ENCODE assay signal across 18 cellular contexts in the genomic region with DNA sequence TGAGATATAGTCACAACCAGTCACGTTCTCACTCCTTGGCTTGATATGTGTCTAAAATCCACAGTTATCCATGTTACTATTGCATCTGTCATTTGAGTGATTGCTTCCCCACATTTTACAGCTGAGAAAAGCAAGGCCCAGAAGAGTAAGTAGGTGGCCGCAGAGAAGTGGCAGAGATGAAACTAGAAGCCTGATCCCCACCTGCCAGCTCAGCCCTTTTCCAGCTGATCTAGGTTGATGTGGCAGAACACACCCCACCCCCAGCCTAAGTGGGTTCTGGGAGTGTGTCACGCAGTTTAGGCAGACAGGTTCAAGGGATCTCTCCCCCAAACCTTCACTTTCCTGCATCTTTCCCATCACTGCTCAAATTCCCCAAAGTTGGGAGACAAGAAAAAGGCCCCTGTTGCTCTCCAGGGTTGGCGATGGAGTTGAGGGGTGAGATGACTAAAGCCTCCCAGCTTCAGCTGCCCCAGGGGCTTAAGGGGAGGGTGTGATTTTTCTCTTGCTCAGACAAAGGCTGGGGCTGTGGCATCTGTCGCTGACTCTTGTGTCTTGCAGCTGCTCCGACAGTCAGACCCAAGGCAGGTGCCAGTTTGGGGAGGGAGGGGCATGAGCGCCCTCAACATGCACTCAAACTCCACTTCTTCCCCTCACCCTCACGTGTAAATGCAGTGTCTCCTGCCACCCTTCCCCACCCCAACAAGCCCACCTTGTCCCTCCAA. TPM values are rescaled to one million over a fixed set of nuclear protein-coding genes. Genes with fewer than 3 reads are reported as not detected.
A peak's percentile ranks its signal among the peaks of the same experiment; 100 is the strongest.
DNase-seq lines count a peak whose midpoint lies in the region; ATAC-seq and TF ChIP-seq lines count a peak whose summit lies in the region.
"Had no signal": no experiment of that assay in that cellular context is flagged by ENCODE, and none has a peak within 500 bp of the region (broad histone marks: within the 10 kb centered on the region; RNA-seq: fewer than 3 reads in every experiment).

No MANE protein-coding gene starts in this region.

- ATAC-seq in HG02885 (IDR thresholded peaks at IDR 0.05; ENCODE audit: poor library complexity, unreplicated experiment): no peak
- no peak for ATAC-seq in omental fat pad (ENCODE audit: low FRiP score)
- ATAC-seq: activated T-cell treated with anti-CD3 and anti-CD28 coated beads, Interleukin-2, amount 50 U/mL, for 72 hours; natural killer cell treated with Interleukin-12 subunit alpha and Interleukin-12 subunit beta and Interleukin-15 and Interleukin-18, amount 100 ng/mL, for 72 hours; psoas muscle; WTC11 had no signal

- DNase-seq in LHCN-M2 (ENCODE audit: low read depth) (peak; percentile 23), NCI-H146 treated with DMSO at 0.1 percent for 48 hours (lab: John Stamatoyannopoulos, UW; ENCODE audit: unreplicated experiment) (peak; percentile 9), NCI-H524 treated with DMSO at 0.1 percent for 48 hours (lab: John Stamatoyannopoulos, UW) (peak; percentile 86), head of caudate nucleus (peak in 23 of 42 donors; percentile 6 to 75 (median 32)), NK-92 (lab: John Stamatoyannopoulos, UW; ENCODE audit: unreplicated experiment) (no peak), omental fat pad (ENCODE audit: low spot score) (no peak), LoVo (ENCODE audit: low spot score) (no peak)
- DNase-seq: activated CD8-positive, alpha-beta memory T cell treated with anti-CD3 and anti-CD28 coated beads for 24 hours; activated T-cell treated with anti-CD3 and anti-CD28 coated beads, Interleukin-2, amount 50 U/mL, for 72 hours; hypothalamus; mammary epithelial cell; NCI-H2081; psoas muscle; spleen; T-helper 2 cell had no signal

- intact Hi-C loops in head of caudate nucleus (cut with DNase I): no loop called here

- TF ChIP-seq CTCF in omental fat pad (IDR thresholded peaks at IDR 0.05): no peak

RNA-seq across cellular contexts. Expression of gene LHX1, which starts 48.9 kb away (rescaled TPM):
- total RNA-seq in LHCN-M2 (2014; rRNA removed) (not detected in 2 replicates), omental fat pad (not detected)
- not detected for polyA plus RNA-seq in LHCN-M2 (2012)
- total RNA-seq: mammary epithelial cell, psoas muscle, spleen had no signal
- polyA plus RNA-seq: mammary epithelial cell, psoas muscle, spleen had no signal

Comparison
In these comparisons a context has a peak if more than half of its experiments do, and no peak if none do; other contexts are left out.
1. DNase-seq: peak in LHCN-M2 (single experiment), NCI-H146 treated with DMSO at 0.1 percent for 48 hours (single experiment), NCI-H524 treated with DMSO at 0.1 percent for 48 hours (single experiment) and head of caudate nucleus (23 of 42); none in NK-92 (single experiment), omental fat pad (single experiment) and LoVo (single experiment).